Comparison of ENCODE assay signal across 26 cellular contexts in genomic region chr2:56285224-56285623, GRCh38.
"Had no signal": no experiment of that assay in that cellular context is flagged by ENCODE, and none has a peak within 500 bp of the region (broad histone marks: within the 10 kb centered on the region; RNA-seq: fewer than 3 reads in every experiment).

No MANE protein-coding gene starts in this region.

- H3K27me3 ChIP-seq: adrenal gland, body of pancreas, colonic mucosa, esophagus squamous epithelium had no signal

- H3K4me1 ChIP-seq: adrenal gland, body of pancreas, colonic mucosa, esophagus squamous epithelium had no signal

- H3K4me3 ChIP-seq: adrenal gland, body of pancreas, colonic mucosa, esophagus squamous epithelium had no signal

- H3K9me3 ChIP-seq: adrenal gland, body of pancreas, colonic mucosa, esophagus squamous epithelium had no signal

- H3K27ac ChIP-seq: adrenal gland, body of pancreas, colonic mucosa, epithelial cell of prostate, esophagus squamous epithelium, VCaP had no signal

- DNase-seq: activated B cell treated with CpG ODN at 0.5 μM for 24 hours; activated CD4-positive, alpha-beta T cell treated with anti-CD3 and anti-CD28 coated beads for 48 hours; activated CD4-positive, alpha-beta T cell treated with anti-CD3 and anti-CD28 coated beads, Interleukin-2, amount 50 U/mL, for 1 hour; activated CD4-positive, alpha-beta T cell treated with anti-CD3 and anti-CD28 coated beads, Interleukin-2, amount 50 U/mL, for 48 hours; activated CD8-positive, alpha-beta memory T cell treated with anti-CD3 and anti-CD28 coated beads for 24 hours; activated CD8-positive, alpha-beta T cell treated with anti-CD3 and anti-CD28 coated beads for 36 hours; activated gamma-delta T cell; activated naive CD4-positive, alpha-beta T cell; activated naive CD4-positive, alpha-beta T cell treated with anti-CD3 and anti-CD28 coated beads, Interleukin-2, amount 10 ng/mL, durations not matched to agents 7 days and 5 days; activated T-cell treated with anti-CD3 and anti-CD28 coated beads, Interleukin-2, amount 50 U/mL, for 48 hours; adrenal gland; amygdala; aorta; body of pancreas; caudate nucleus; colonic mucosa; effector CD8-positive, alpha-beta T cell; esophagus squamous epithelium; foreskin melanocyte; head of caudate nucleus; T-helper 2 cell had no signal

- FAIRE-seq: endometrium, endothelial cell of umbilical vein had no signal

- ATAC-seq: activated CD4-positive, CD25-positive, alpha-beta regulatory T cell treated with anti-CD3 and anti-CD28 coated beads, Interleukin-2, amount 50 U/mL, for 24 hours; activated CD8-positive, alpha-beta T cell treated with anti-CD3 and anti-CD28 coated beads for 36 hours; body of pancreas had no signal

- H3K36me3 ChIP-seq: adrenal gland, colonic mucosa, esophagus squamous epithelium had no signal
